24 cellular contexts compared by ENCODE assay signal in the genomic region with DNA sequence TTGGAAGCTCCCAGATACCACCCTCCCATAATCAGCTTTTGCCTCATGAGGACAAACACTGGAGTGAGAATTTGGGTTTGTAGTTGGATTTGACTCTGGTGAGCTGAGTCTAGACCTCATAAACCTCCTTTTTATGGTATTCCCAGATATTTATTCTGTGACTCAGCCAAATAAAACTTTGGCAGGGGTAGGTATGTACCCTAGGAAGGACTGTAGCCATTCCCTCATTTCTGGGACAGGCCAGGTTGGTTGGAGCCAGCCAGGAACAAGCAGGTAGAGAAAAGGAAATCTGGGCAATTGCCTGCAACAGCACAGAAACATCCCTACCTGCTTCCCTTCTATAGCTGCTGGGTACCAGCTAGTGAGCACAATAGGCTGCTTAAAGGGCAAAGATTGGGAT. TPM values are rescaled to one million over a fixed set of nuclear protein-coding genes. Genes with fewer than 3 reads are reported as not detected.
DNase-seq lines count a peak whose midpoint lies in the region; ATAC-seq and TF ChIP-seq lines count a peak whose summit lies in the region.
"Had no signal": no experiment of that assay in that cellular context is flagged by ENCODE, and none has a peak within 500 bp of the region (broad histone marks: within the 10 kb centered on the region; RNA-seq: fewer than 3 reads in every experiment).

No MANE protein-coding gene starts in this region.

- H3K27ac Mint-ChIP-seq in Caco-2 (ENCODE audit: unreplicated experiment): no peak overlapping the region
- H3K27ac Mint-ChIP-seq: CD4-positive, alpha-beta T cell had no signal

- H3K4me1 ChIP-seq in RWPE2 (ENCODE audit: insufficient read depth, poor library complexity, severe bottlenecking) (no peaks in the 10 kb centered on the region), Caco-2 (no peaks in the 10 kb centered on the region)
- H3K4me1 ChIP-seq: BLaER1 had no signal

- H3K36me3 ChIP-seq in RWPE2 (ENCODE audit: low read depth): no peaks in the 10 kb centered on the region
- H3K36me3 ChIP-seq in Caco-2 (ENCODE audit: control insufficient read depth, insufficient read depth, low read length): no peaks in the 10 kb centered on the region
- H3K36me3 ChIP-seq: BLaER1, MG63 had no signal

- DNase-seq in RWPE2 (ENCODE audit: low spot score) (peak; percentile 5), sciatic nerve (ENCODE audit: low spot score) (peak; percentile 5), Caco-2 (no peak), AML-193 (lab: John Stamatoyannopoulos, UW) (no peak)
- no peak for DNase-seq in stimulated activated naive CD8-positive, alpha-beta T cell treated with anti-CD3 and anti-CD28 coated beads, Interleukin-15, Interleukin-2, amounts not matched to agents 100 U/mL and 50 U/mL, for 24 hours
- DNase-seq: ACHN; CD4-positive, alpha-beta T cell; DMS53; GDM1; GOT3; HCEC 1CT; MG63; NCI-H446 treated with DMSO at 0.1 percent for 48 hours; NCI-H526; NCI-H82; SHP77 treated with DMSO at 0.1 percent for 48 hours had no signal

- no peaks in the 10 kb centered on the region for H3K27me3 ChIP-seq in RWPE2 (ENCODE audit: insufficient read depth, poor library complexity, severe bottlenecking)
- no peaks in the 10 kb centered on the region for H3K27me3 ChIP-seq in Caco-2 (replicated peaks; ENCODE audit: control insufficient read depth, insufficient read depth, low read length)
- H3K27me3 ChIP-seq: BLaER1, MG63 had no signal

- H3K27me3 Mint-ChIP-seq in Caco-2 (ENCODE audit: insufficient read depth, unreplicated experiment): peaks cover 17% of the 10 kb centered on the region

- H3K9me3 Mint-ChIP-seq in Caco-2 (ENCODE audit: unreplicated experiment): no peaks in the 10 kb centered on the region
- H3K9me3 Mint-ChIP-seq: CD4-positive, alpha-beta T cell had no signal

- BruUV-seq in Caco-2 (replicated peaks; lab: Mats Ljungman, UMichigan): no TSS peak

- H3K27ac ChIP-seq in C4-2B (peak overlapping the region; percentile 40), RWPE2 (ENCODE audit: poor library complexity, severe bottlenecking) (no peak overlapping the region), cingulate gyrus (ENCODE audit: low read depth, low read length) (peak overlapping the region; percentile 88)
- H3K27ac ChIP-seq: 22Rv1, BLaER1 had no signal

- H3K9me3 ChIP-seq in RWPE2 (ENCODE audit: severe bottlenecking) (no peaks in the 10 kb centered on the region), Caco-2 (no peaks in the 10 kb centered on the region)
- H3K9me3 ChIP-seq: BLaER1, MG63 had no signal

- no peak overlapping the region for H3K4me3 Mint-ChIP-seq in Caco-2 (ENCODE audit: unreplicated experiment)
- H3K4me3 Mint-ChIP-seq: CD4-positive, alpha-beta T cell had no signal

- TF ChIP-seq CTCF in C4-2B (conservative IDR thresholded peaks at IDR 0.05) (no peak), RWPE2 (IDR thresholded peaks at IDR 0.05; ENCODE audit: poor library complexity, severe bottlenecking) (no peak), Caco-2 (IDR thresholded peaks at IDR 0.05; ENCODE audit: insufficient read depth in 1 of 2, low read depth in 1 of 2, low read length in 1 of 2, severe bottlenecking in 1 of 2, unreplicated experiment in 1 of 2) (no peak)

- H3K36me3 Mint-ChIP-seq in Caco-2 (ENCODE audit: insufficient read depth, unreplicated experiment): no peaks in the 10 kb centered on the region

- H3K4me1 Mint-ChIP-seq in Caco-2 (ENCODE audit: low read depth, unreplicated experiment): no peaks in the 10 kb centered on the region

- H3K4me3 ChIP-seq in RWPE2 (ENCODE audit: severe bottlenecking): no peak overlapping the region
- H3K4me3 ChIP-seq in Caco-2 (ENCODE audit: low read depth, low read length): no peak overlapping the region
- H3K4me3 ChIP-seq: BLaER1, GM12878, MG63 had no signal

- POLR2A ChIA-PET in Caco-2 (lab: Charles Lee): interaction anchor here (0.5 kb wide), 1 partner anchor 156 kb away, joined by 6 read pairs; no protein-coding TSS in a partner anchor

- intact Hi-C loops in sciatic nerve (cut with DNase I) (loop anchor here (5.0 kb wide), 1 partner anchor 89 kb away; no protein-coding TSS in a partner anchor), Caco-2 (cut with micrococcal nuclease; ENCODE audit: unreplicated experiment) (loop anchor here (5.0 kb wide), 1 partner anchor 44 kb away; no protein-coding TSS in a partner anchor)

- ATAC-seq in RWPE2 (ENCODE audit: low read depth) (peak; percentile 43; the same call in 1 of the 3 replicates), sciatic nerve (no peak), HG02840 (IDR thresholded peaks at IDR 0.05; ENCODE audit: low FRiP score, unreplicated experiment) (no peak)
- no peak for ATAC-seq in stimulated activated naive CD8-positive, alpha-beta T cell treated with anti-CD3 and anti-CD28 coated beads, Interleukin-15, Interleukin-2, amounts not matched to agents 100 U/mL and 50 U/mL, for 24 hours
- ATAC-seq: GM12878 had no signal

- CTCF ChIA-PET in Caco-2 (lab: Charles Lee): interaction anchor here (1.1 to 2.9 kb wide), 4 partner anchors 19 to 99 kb away, joined by 3 to 16 read pairs (median 4); partner anchors contain the start of genes DNAI1 and FAM219A

RNA-seq across cellular contexts. Expression of gene ENHO, which starts 19.4 kb away (rescaled TPM):
- total RNA-seq in sciatic nerve: 23.5 TPM
- total RNA-seq in Caco-2 (2022): 1.00 and 2.1 TPM in 2 replicates
- total RNA-seq: GM12878 had no signal

RNA-seq across cellular contexts. Expression of gene DNAI1, which starts 44.8 kb away (rescaled TPM):
- total RNA-seq in sciatic nerve: 0.58 TPM
- total RNA-seq in Caco-2 (2022): 0.52 and 0.67 TPM in 2 replicates
- total RNA-seq: CD4-positive, alpha-beta T cell; Daoy; GM12878; HT-29 had no signal

RNA-seq across cellular contexts. Expression of gene FAM219A, which starts 45.0 kb away (rescaled TPM):
- total RNA-seq in sciatic nerve (29.8 TPM), Caco-2 (2022) (13.4 and 14.7 TPM in 2 replicates)

Comparison
In these comparisons a context has a peak if more than half of its experiments do, and no peak if none do; other contexts are left out.
1. DNase-seq: peak in RWPE2 (single experiment) and sciatic nerve (single experiment); none in Caco-2 (0 of 2), AML-193 (0 of 2) and stimulated activated naive CD8-positive, alpha-beta T cell treated with anti-CD3 and anti-CD28 coated beads, Interleukin-15, Interleukin-2, amounts not matched to agents 100 U/mL and 50 U/mL, for 24 hours (single experiment).